ENCODE assay signal across 23 cellular contexts in the genomic region with DNA sequence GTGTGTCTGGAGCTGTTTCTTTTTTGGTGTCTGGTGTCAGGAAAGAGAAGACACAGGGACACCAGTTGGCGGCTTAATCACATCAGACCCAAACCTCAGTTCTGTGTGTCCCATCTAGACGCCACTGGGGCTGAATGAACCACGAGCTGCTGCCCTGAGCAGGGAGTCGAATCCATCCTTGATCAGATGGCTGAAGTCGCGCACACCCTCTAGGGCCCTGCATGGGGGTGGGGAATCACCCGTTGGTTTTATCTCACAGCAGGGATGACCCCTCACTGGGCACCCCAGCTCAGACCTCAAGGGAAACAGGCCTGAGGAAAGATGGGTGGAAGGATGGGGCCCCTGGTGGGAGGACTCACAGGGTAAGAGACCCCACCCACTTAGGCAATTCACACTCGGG.
"Had no signal": no experiment of that assay in that cellular context is flagged by ENCODE, and none has a peak within 500 bp of the region (broad histone marks: within the 10 kb centered on the region; RNA-seq: fewer than 3 reads in every experiment).

No MANE protein-coding gene starts in this region.

- H2AFZ ChIP-seq: neural progenitor cell had no signal

- DNase-seq: naive thymus-derived CD4-positive, alpha-beta T cell; natural killer cell; nucleus accumbens; pancreas; psoas muscle; right cardiac atrium; right lobe of liver; small intestine; stimulated activated CD4-positive, alpha-beta T cell treated with anti-CD3 and anti-CD28 coated beads, Interleukin-15, amount 100 ng/mL, for 24 hours; stimulated activated CD4-positive, alpha-beta T cell treated with anti-CD3 and anti-CD28 coated beads, Interleukin-2, amount 100 ng/mL, for 24 hours; stimulated activated CD4-positive, alpha-beta T cell treated with anti-CD3 and anti-CD28 coated beads, Interleukin-2, amount 100 ng/mL, for 48 hours; stimulated activated CD4-positive, alpha-beta T cell treated with anti-CD3 and anti-CD28 coated beads, Interleukin-4, amount 100 ng/mL, for 24 hours; stimulated activated naive B cell treated with anti-CD40 and anti-IgM and Interleukin-4, amounts not matched to agents 10 μg/mL and 1 μg/mL and 100 μg/mL, for 72 hours; stimulated activated naive CD4-positive, alpha-beta T cell treated with Interleukin-2 at 50 U/mL for 16 hours; stomach; thyroid gland; trophoblast cell; upper lobe of left lung had no signal

- H3K9me3 ChIP-seq: neutrophil, pancreas, psoas muscle, right lobe of liver, stomach, thoracic aorta, thyroid gland, tibial nerve, upper lobe of left lung, vagina had no signal

- H3K27me3 ChIP-seq: neural progenitor cell, pancreas, right lobe of liver, thyroid gland, upper lobe of left lung, vagina had no signal

- ATAC-seq: naive thymus-derived CD4-positive, alpha-beta T cell; natural killer cell; pancreas; psoas muscle; right cardiac atrium; right lobe of liver; stimulated activated naive B cell treated with anti-CD40 and anti-IgM and Interleukin-4, amounts not matched to agents 10 μg/mL and 1 μg/mL and 100 μg/mL, for 72 hours had no signal

- H3K4me1 ChIP-seq: pancreas, psoas muscle, right lobe of liver, stomach, thyroid gland, tibial nerve, upper lobe of left lung, vagina had no signal

- H3K36me3 ChIP-seq: neural progenitor cell, neutrophil, pancreas, right lobe of liver, stomach, thoracic aorta, thyroid gland, tibial nerve, upper lobe of left lung, vagina had no signal

- H3K4me3 ChIP-seq: neural progenitor cell, pancreas, psoas muscle, right lobe of liver, stomach, thoracic aorta, thyroid gland, tibial nerve, upper lobe of left lung, vagina had no signal

- H3K27ac ChIP-seq: neural progenitor cell, neutrophil, pancreas, psoas muscle, right lobe of liver, stomach, thoracic aorta, thyroid gland, tibial nerve, upper lobe of left lung, vagina had no signal

- H3K4me2 ChIP-seq: neural progenitor cell had no signal

- H3K9ac ChIP-seq: neural progenitor cell had no signal
